In the genomic region with DNA sequence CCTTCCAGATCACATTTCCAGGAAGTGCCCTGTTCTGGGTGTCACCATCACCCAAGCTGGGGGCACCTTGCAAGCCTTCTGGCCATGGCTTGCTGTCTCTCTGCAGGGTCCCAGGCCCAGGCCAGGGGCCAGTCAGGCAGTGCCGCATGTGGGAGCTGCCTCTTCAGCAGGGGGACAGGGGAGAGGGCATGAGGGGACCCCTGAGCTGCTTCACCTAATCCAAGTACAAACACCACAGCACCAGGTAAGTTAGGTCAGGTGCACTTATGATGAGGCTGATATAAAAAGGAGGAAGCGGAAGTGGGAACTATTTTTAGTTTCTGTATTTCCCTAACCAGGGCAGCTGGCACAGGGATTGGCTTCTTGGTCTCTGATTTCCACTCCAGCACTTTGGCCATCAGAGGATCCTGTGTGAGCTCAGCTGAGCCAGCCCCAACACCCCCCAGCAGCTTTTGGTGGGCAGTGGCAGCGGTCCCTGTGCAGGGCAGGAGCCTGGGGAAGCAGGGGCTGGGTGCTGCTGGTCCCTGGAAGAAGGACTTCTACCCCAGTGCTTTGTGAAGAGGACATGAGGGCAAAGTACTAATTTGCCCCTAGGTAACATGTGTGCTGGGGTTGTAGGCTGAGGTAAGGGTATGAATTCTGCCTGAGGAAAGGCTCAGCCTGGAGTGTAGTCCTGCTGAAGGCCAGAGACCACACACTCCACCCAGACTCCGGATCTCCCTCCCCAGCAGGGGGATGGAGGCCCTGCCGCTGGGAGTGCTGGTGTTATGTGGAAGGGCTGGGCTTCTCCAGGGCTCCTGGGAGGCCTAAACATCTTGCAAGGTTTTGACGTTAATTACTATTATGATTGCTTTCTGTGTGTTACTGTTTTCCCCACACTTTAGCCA, we compare ENCODE assay signal across 9 cellular contexts. TPM values are rescaled to one million over a fixed set of nuclear protein-coding genes. Genes with fewer than 3 reads are reported as not detected.
A peak's percentile ranks its signal among the peaks of the same experiment; 100 is the strongest.
DNase-seq lines count a peak whose midpoint lies in the region; ATAC-seq and TF ChIP-seq lines count a peak whose summit lies in the region.
"Had no signal": no experiment of that assay in that cellular context is flagged by ENCODE, and none has a peak within 500 bp of the region (broad histone marks: within the 10 kb centered on the region; RNA-seq: fewer than 3 reads in every experiment).

No MANE protein-coding gene starts in this region.

- no peak for ATAC-seq in HG03378 (IDR thresholded peaks at IDR 0.05; ENCODE audit: unreplicated experiment)

- H3K9me3 ChIP-seq in Peyer's patch = peaks cover 0 to 4% (median 0%) of the 10 kb centered on the region in 4 donors
- no peaks in the 10 kb centered on the region for H3K9me3 ChIP-seq in tibial nerve

- intact Hi-C loops in activated naive CD4-positive, alpha-beta T cell treated with anti-CD3 and anti-CD28 coated beads for 36 hours (cut with micrococcal nuclease) = loop anchor here (5.0 kb wide), 1 partner anchor 332 kb away; no protein-coding TSS in a partner anchor

- H3K27ac ChIP-seq in Peyer's patch (peak overlapping the region; percentile 72 to 84 (median 78)), tibial nerve (peak overlapping the region in 3 of 4 donors; percentile 55 to 79 (median 64))

- H3K4me3 Mint-ChIP-seq in activated naive CD4-positive, alpha-beta T cell treated with anti-CD3 and anti-CD28 coated beads for 36 hours = no peak overlapping the region

- no peak for TF ChIP-seq EP300 in tibial nerve (IDR thresholded peaks at IDR 0.05)

- peaks cover 0 to 13% (median 10%) of the 10 kb centered on the region in 4 donors for H3K4me1 ChIP-seq in Peyer's patch
- H3K4me1 ChIP-seq in tibial nerve = peaks cover 0 to 23% (median 9%) of the 10 kb centered on the region in 4 donors

- CTCF ChIA-PET in activated naive CD4-positive, alpha-beta T cell treated with anti-CD3 and anti-CD28 coated beads for 36 hours (lab: Charles Lee) = interaction anchor here (0.8 kb wide), 1 partner anchor 332 kb away, joined by 3 read pairs; no protein-coding TSS in a partner anchor

- TF ChIP-seq POLR2A in Peyer's patch (IDR thresholded peaks at IDR 0.05) (no peak), tibial nerve (IDR thresholded peaks at IDR 0.05) (no peak)

- no peaks in the 10 kb centered on the region for H3K36me3 ChIP-seq in Peyer's patch
- no peaks in the 10 kb centered on the region for H3K36me3 ChIP-seq in tibial nerve

- no peak for TF ChIP-seq CTCF in Peyer's patch (IDR thresholded peaks at IDR 0.05)
- no peak for TF ChIP-seq CTCF in tibial nerve (IDR thresholded peaks at IDR 0.05)

- H3K27me3 ChIP-seq in Peyer's patch = no peaks in the 10 kb centered on the region
- H3K27me3 ChIP-seq in tibial nerve = peaks cover 0 to 14% of the 10 kb centered on the region in 2 donors

- peaks cover 41% of the 10 kb centered on the region for H3K4me1 Mint-ChIP-seq in activated naive CD4-positive, alpha-beta T cell treated with anti-CD3 and anti-CD28 coated beads for 36 hours (ENCODE audit: low read depth)

- no peaks in the 10 kb centered on the region for H3K27me3 Mint-ChIP-seq in activated naive CD4-positive, alpha-beta T cell treated with anti-CD3 and anti-CD28 coated beads for 36 hours (ENCODE audit: low read depth)

- no peak overlapping the region for H3K4me3 ChIP-seq in Peyer's patch
- H3K4me3 ChIP-seq in tibial nerve = no peak overlapping the region

- DNase-seq in activated naive CD4-positive, alpha-beta T cell treated with anti-CD3 and anti-CD28 coated beads for 36 hours = no peak
- DNase-seq in activated naive CD4-positive, alpha-beta T cell treated with Interleukin-2 at 50 U/mL for 16 hours = no peak
- DNase-seq in Peyer's patch (peak in 1 of 3 donors; percentile 48), iPS-NIHi7 (ENCODE audit: extremely low spot score) (peak; percentile 35), tibial nerve (ENCODE audit: low spot score in 2 of 2) (no peak), HCEC 1CT (no peak)
- no peak for DNase-seq in activated CD4-positive, alpha-beta T cell treated with anti-CD3 and anti-CD28 coated beads for 4 hours
- DNase-seq: stimulated activated CD4-positive, alpha-beta T cell treated with anti-CD3 and anti-CD28 coated beads, Interleukin-1b, Interleukin-23, amount 100 ng/mL, for 48 hours had no signal

- H3K36me3 Mint-ChIP-seq in activated naive CD4-positive, alpha-beta T cell treated with anti-CD3 and anti-CD28 coated beads for 36 hours (ENCODE audit: low read depth) = no peaks in the 10 kb centered on the region

- WGBS in tibial nerve, 2 donors = 65 to 66% methylated on average over 6 of the region's 6 CpGs

- peak overlapping the region; percentile 29 for H3K27ac Mint-ChIP-seq in activated naive CD4-positive, alpha-beta T cell treated with anti-CD3 and anti-CD28 coated beads for 36 hours

- no peaks in the 10 kb centered on the region for H3K9me3 Mint-ChIP-seq in activated naive CD4-positive, alpha-beta T cell treated with anti-CD3 and anti-CD28 coated beads for 36 hours

RNA-seq across cellular contexts. Expression of gene PCBP3, which starts 3.3 kb away (rescaled TPM):
- 10 to 100 TPM; 10.0 to 10.2 TPM for total RNA-seq in activated naive CD4-positive, alpha-beta T cell treated with anti-CD3 and anti-CD28 coated beads for 36 hours
- total RNA-seq in Peyer's patch = 1 to 10 TPM in 3 of 4 donors, not detected in 1; 1.1 to 6.0 (median 4.4) TPM
- 10 to 100 TPM in 2 of 4 donors, 1 to 10 TPM in 2; 4.2 to 13.4 (median 9.6) TPM for total RNA-seq in tibial nerve
